16 cellular contexts compared by ENCODE assay signal in the genomic region with DNA sequence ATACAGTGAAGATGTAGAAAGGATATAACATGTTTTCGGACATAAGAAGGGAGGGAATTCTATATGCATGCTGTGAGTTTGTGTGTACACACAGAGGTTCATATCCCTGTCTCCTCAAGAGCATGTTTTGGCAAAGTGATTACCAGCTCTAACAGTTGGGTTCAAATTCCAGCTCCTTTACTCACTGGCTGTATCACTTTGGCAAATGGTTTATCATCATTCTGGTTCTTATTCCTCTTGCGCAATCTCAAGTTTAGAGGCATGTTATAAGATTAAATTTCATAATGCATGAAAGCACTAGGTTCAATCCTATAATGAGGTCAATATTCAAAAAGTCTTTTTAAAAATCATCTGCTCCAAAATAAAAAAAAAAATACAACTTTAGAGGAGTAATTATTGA.
"Had no signal": no experiment of that assay in that cellular context is flagged by ENCODE, and none has a peak within 500 bp of the region (broad histone marks: within the 10 kb centered on the region; RNA-seq: fewer than 3 reads in every experiment).

No MANE protein-coding gene starts in this region.

- H3K4me1 ChIP-seq: esophagus muscularis mucosa, heart left ventricle, neural progenitor cell, testis had no signal

- H3K36me3 ChIP-seq: esophagus muscularis mucosa, heart left ventricle, neural progenitor cell, ovary had no signal

- H3K27ac ChIP-seq: esophagus muscularis mucosa, heart left ventricle, neural progenitor cell, ovary, testis had no signal

- H3K4me3 ChIP-seq: esophagus muscularis mucosa, heart left ventricle, neural progenitor cell, ovary, testis had no signal

- H3K9ac ChIP-seq: neural progenitor cell had no signal

- H3K4me2 ChIP-seq: neural progenitor cell had no signal

- H3K27me3 ChIP-seq: esophagus muscularis mucosa, heart left ventricle, neural progenitor cell, ovary, testis had no signal

- H3K36me3 Mint-ChIP-seq: activated naive CD4-positive, alpha-beta T cell treated with anti-CD3 and anti-CD28 coated beads, Interleukin-2, amount 10 ng/mL, durations not matched to agents 7 days and 5 days; neural progenitor cell had no signal

- H3K27me3 Mint-ChIP-seq: activated naive CD4-positive, alpha-beta T cell treated with anti-CD3 and anti-CD28 coated beads, Interleukin-2, amount 10 ng/mL, durations not matched to agents 7 days and 5 days; T-helper 17 cell had no signal

- DNase-seq: activated CD4-positive, alpha-beta T cell treated with anti-CD3 and anti-CD28 coated beads, Interleukin-2, amount 50 U/mL, for 1 hour; activated CD4-positive, CD25-positive, alpha-beta regulatory T cell; activated naive CD4-positive, alpha-beta T cell treated with anti-CD3 and anti-CD28 coated beads, Interleukin-2, amount 10 ng/mL, durations not matched to agents 7 days and 5 days; cerebellar nuclear complex; dermis blood vessel endothelial cell; heart left ventricle; midbrain; ovary; stimulated activated CD4-positive, alpha-beta T cell treated with anti-CD3 and anti-CD28 coated beads, Interleukin-4, amount 100 ng/mL, for 1 hour; stimulated activated CD8-positive, alpha-beta memory T cell treated with anti-CD3 and anti-CD28 coated beads, Interleukin-4, amount 100 ng/mL, for 48 hours; stimulated activated naive CD8-positive, alpha-beta T cell treated with anti-CD3 and anti-CD28 coated beads, Interleukin-15, Interleukin-2, amounts not matched to agents 100 U/mL and 50 U/mL, for 24 hours; T-helper 17 cell; testis had no signal

- ATAC-seq: heart left ventricle; stimulated activated naive CD8-positive, alpha-beta T cell treated with anti-CD3 and anti-CD28 coated beads, Interleukin-15, Interleukin-2, amounts not matched to agents 100 U/mL and 50 U/mL, for 24 hours; T-helper 17 cell had no signal

- H3K4me1 Mint-ChIP-seq: activated naive CD4-positive, alpha-beta T cell treated with anti-CD3 and anti-CD28 coated beads, Interleukin-2, amount 10 ng/mL, durations not matched to agents 7 days and 5 days; neural progenitor cell; T-helper 17 cell had no signal

- H3K9me3 Mint-ChIP-seq: activated naive CD4-positive, alpha-beta T cell treated with anti-CD3 and anti-CD28 coated beads, Interleukin-2, amount 10 ng/mL, durations not matched to agents 7 days and 5 days; neural progenitor cell had no signal

- H3K27ac Mint-ChIP-seq: activated naive CD4-positive, alpha-beta T cell treated with anti-CD3 and anti-CD28 coated beads, Interleukin-2, amount 10 ng/mL, durations not matched to agents 7 days and 5 days; activated T-helper 2 cell treated with anti-CD3 and anti-CD28 coated beads, Interferon-gamma antibody, Interleukin-2, Interleukin-4, amounts not matched to agents 10 μg/mL and 5 μg/mL and 100 μg/mL, durations not matched to agents 14 hours and 24 hours and 36 hours; neural progenitor cell; T-helper 17 cell had no signal

- H3K4me3 Mint-ChIP-seq: activated naive CD4-positive, alpha-beta T cell treated with anti-CD3 and anti-CD28 coated beads, Interleukin-2, amount 10 ng/mL, durations not matched to agents 7 days and 5 days; neural progenitor cell; T-helper 17 cell had no signal
